In genomic region chr10:2631557-2631956, GRCh38 we compare ENCODE assay signal across 23 cellular contexts.
"Had no signal": no experiment of that assay in that cellular context is flagged by ENCODE, and none has a peak within 500 bp of the region (broad histone marks: within the 10 kb centered on the region; RNA-seq: fewer than 3 reads in every experiment).

No MANE protein-coding gene starts in this region.

- H3K4me1 ChIP-seq: foreskin keratinocyte, left ventricle myocardium inferior, psoas muscle, right lobe of liver, suprapubic skin, thyroid gland had no signal

- H3K4me3 ChIP-seq: hepatocyte, left ventricle myocardium inferior, lung, psoas muscle, right lobe of liver, suprapubic skin, thyroid gland had no signal

- H3K9me3 Mint-ChIP-seq: endodermal cell; natural killer cell treated with Interleukin-12 subunit alpha and Interleukin-12 subunit beta and Interleukin-15 and Interleukin-18, amount 100 ng/mL, for 72 hours; stimulated activated effector memory CD8-positive, alpha-beta T cell treated with anti-CD3 and anti-CD28 coated beads, Interleukin-12 subunit alpha, Interleukin-12 subunit beta, amount 100 ng/mL, for 72 hours; type B pancreatic cell had no signal

- ATAC-seq: foreskin keratinocyte; left cardiac atrium; natural killer cell treated with Interleukin-12 subunit alpha and Interleukin-12 subunit beta and Interleukin-15 and Interleukin-18, amount 100 ng/mL, for 72 hours; psoas muscle; right lobe of liver; stimulated activated effector memory CD8-positive, alpha-beta T cell treated with anti-CD3 and anti-CD28 coated beads, Interleukin-12 subunit alpha, Interleukin-12 subunit beta, amount 100 ng/mL, for 72 hours; stimulated activated naive CD8-positive, alpha-beta T cell treated with anti-CD3 and anti-CD28 coated beads, Interleukin-15, Interleukin-2, amounts not matched to agents 100 U/mL and 50 U/mL, for 24 hours had no signal

- H3K9me3 ChIP-seq: left ventricle myocardium inferior, psoas muscle, right lobe of liver, suprapubic skin, thyroid gland had no signal

- H3K4me3 Mint-ChIP-seq: endodermal cell; natural killer cell treated with Interleukin-12 subunit alpha and Interleukin-12 subunit beta and Interleukin-15 and Interleukin-18, amount 100 ng/mL, for 72 hours; stimulated activated effector memory CD8-positive, alpha-beta T cell treated with anti-CD3 and anti-CD28 coated beads, Interleukin-12 subunit alpha, Interleukin-12 subunit beta, amount 100 ng/mL, for 72 hours; type B pancreatic cell had no signal

- H3K4me1 Mint-ChIP-seq: stimulated activated effector memory CD8-positive, alpha-beta T cell treated with anti-CD3 and anti-CD28 coated beads, Interleukin-12 subunit alpha, Interleukin-12 subunit beta, amount 100 ng/mL, for 72 hours had no signal

- H3K36me3 Mint-ChIP-seq: natural killer cell treated with Interleukin-12 subunit alpha and Interleukin-12 subunit beta and Interleukin-15 and Interleukin-18, amount 100 ng/mL, for 72 hours; stimulated activated effector memory CD8-positive, alpha-beta T cell treated with anti-CD3 and anti-CD28 coated beads, Interleukin-12 subunit alpha, Interleukin-12 subunit beta, amount 100 ng/mL, for 72 hours; type B pancreatic cell had no signal

- H3K27ac ChIP-seq: foreskin keratinocyte, hepatocyte, left ventricle myocardium inferior, psoas muscle, right lobe of liver, suprapubic skin, thyroid gland had no signal

- H3K27ac Mint-ChIP-seq: endodermal cell; natural killer cell treated with Interleukin-12 subunit alpha and Interleukin-12 subunit beta and Interleukin-15 and Interleukin-18, amount 100 ng/mL, for 72 hours; stimulated activated effector memory CD8-positive, alpha-beta T cell treated with anti-CD3 and anti-CD28 coated beads, Interleukin-12 subunit alpha, Interleukin-12 subunit beta, amount 100 ng/mL, for 72 hours; type B pancreatic cell had no signal

- H3K27me3 Mint-ChIP-seq: natural killer cell treated with Interleukin-12 subunit alpha and Interleukin-12 subunit beta and Interleukin-15 and Interleukin-18, amount 100 ng/mL, for 72 hours had no signal

- DNase-seq: effector CD4-positive, alpha-beta T cell; endodermal cell; erythroblast; foreskin keratinocyte; head of caudate nucleus; kidney; left cardiac atrium; left ventricle myocardium inferior; mesenchymal stem cell; midbrain; psoas muscle; retina; right lobe of liver; stimulated activated CD4-positive, alpha-beta T cell treated with anti-CD3 and anti-CD28 coated beads, Interleukin-4, amount 100 ng/mL, for 1 hour; stimulated activated CD8-positive, alpha-beta memory T cell treated with anti-CD3 and anti-CD28 coated beads, Interleukin-4, amount 100 ng/mL, for 48 hours; stimulated activated naive CD8-positive, alpha-beta T cell treated with anti-CD3 and anti-CD28 coated beads, Interleukin-15, Interleukin-2, amounts not matched to agents 100 U/mL and 50 U/mL, for 24 hours; thyroid gland had no signal

- H3K27me3 ChIP-seq: foreskin keratinocyte, hepatocyte, right lobe of liver, suprapubic skin, thyroid gland had no signal

- H3K36me3 ChIP-seq: left ventricle myocardium inferior, right lobe of liver, suprapubic skin, thyroid gland had no signal
